ENCODE assay signal across 14 cellular contexts in genomic region chr1:233863901-233864545, GRCh38.
"Had no signal": no experiment of that assay in that cellular context is flagged by ENCODE, and none has a peak within 500 bp of the region (broad histone marks: within the 10 kb centered on the region; RNA-seq: fewer than 3 reads in every experiment).

No MANE protein-coding gene starts in this region.

- DNase-seq: effector memory CD8-positive, alpha-beta T cell; erythroblast; left ventricle myocardium superior; lower lobe of right lung; naive thymus-derived CD8-positive, alpha-beta T cell; nephron progenitor cell; nucleus accumbens; stimulated activated CD4-positive, alpha-beta T cell treated with anti-CD3 and anti-CD28 coated beads, Interleukin-12 subunit alpha, Interleukin-12 subunit beta, amount 100 ng/mL, for 4 hours; stimulated activated CD4-positive, alpha-beta T cell treated with anti-CD3 and anti-CD28 coated beads, Interleukin-2, amount 100 ng/mL, for 24 hours; stimulated activated CD4-positive, alpha-beta T cell treated with anti-CD3 and anti-CD28 coated beads, Interleukin-4, amount 100 ng/mL, for 24 hours; stimulated activated naive CD4-positive, alpha-beta T cell treated with Interleukin-2 at 50 U/mL for 16 hours; stomach; thyroid gland; trophoblast cell had no signal
